14 cellular contexts compared by ENCODE assay signal in genomic region chr14:23147676-23148075, GRCh38. TPM values are rescaled to one million over a fixed set of nuclear protein-coding genes. Genes with fewer than 3 reads are reported as not detected.
DNase-seq lines count a peak whose midpoint lies in the region; ATAC-seq and TF ChIP-seq lines count a peak whose summit lies in the region.
"Had no signal": no experiment of that assay in that cellular context is flagged by ENCODE, and none has a peak within 500 bp of the region (broad histone marks: within the 10 kb centered on the region; RNA-seq: fewer than 3 reads in every experiment).

No MANE protein-coding gene starts in this region.

- H3K27ac ChIP-seq in AG04450 (ENCODE audit: low read depth, low read length), result no peak overlapping the region

- H3K4me3 ChIP-seq in AG04450 (ENCODE audit: low read depth, low read length), result no peak overlapping the region
- H3K4me3 ChIP-seq in epithelial cell of esophagus (ENCODE audit: low read length), result no peak overlapping the region
- H3K4me3 ChIP-seq: mucosa of descending colon, Peyer's patch had no signal

- no peaks in the 10 kb centered on the region for H3K9me3 ChIP-seq in AG04450 (ENCODE audit: control insufficient read depth, insufficient read depth, low read length)
- H3K9me3 ChIP-seq: mucosa of descending colon, Peyer's patch had no signal

- CTCF ChIA-PET in AG04450 (lab: Charles Lee), result interaction anchor here (1.6 kb wide), 1 partner anchor 39 kb away, joined by 4 read pairs; no protein-coding TSS in a partner anchor

- H3K27me3 ChIP-seq in AG04450 (ENCODE audit: control insufficient read depth, insufficient read depth, low read length), result peaks cover 17% of the 10 kb centered on the region
- H3K27me3 ChIP-seq: Peyer's patch had no signal

- peak; percentile 27 for DNase-seq in AG04450 (ENCODE audit: low read depth, low spot score)
- DNase-seq in NCI-H226, result peak; percentile 82
- DNase-seq in epithelial cell of esophagus (ENCODE audit: low read depth), result peak; percentile 86
- no peak for DNase-seq in omental fat pad (ENCODE audit: low spot score)
- no peak for DNase-seq in HT-29 (ENCODE audit: low spot score)
- DNase-seq in 8988T, result no peak
- DNase-seq in activated CD4-positive, alpha-beta T cell treated with anti-CD3 and anti-CD28 coated beads, Interleukin-2, amount 50 U/mL, for 1 hour, result no peak
- DNase-seq in stimulated activated CD4-positive, alpha-beta T cell treated with anti-CD3 and anti-CD28 coated beads, Interleukin-15, amount 100 ng/mL, for 24 hours, result no peak
- DNase-seq: activated T-cell treated with anti-CD3 and anti-CD28 coated beads, Interleukin-2, amount 50 U/mL, for 48 hours; mucosa of descending colon; NCI-H2107; Peyer's patch had no signal

- TF ChIP-seq CTCF in AG04450 (IDR thresholded peaks at IDR 0.05; ENCODE audit: low read depth, low read length), result no peak
- TF ChIP-seq CTCF in epithelial cell of esophagus (IDR thresholded peaks at IDR 0.05; ENCODE audit: insufficient read depth, low read depth, low read length, missing control alignments), result no peak
- TF ChIP-seq CTCF in omental fat pad (IDR thresholded peaks at IDR 0.05), result no peak

- peak; percentile 49 for ATAC-seq in omental fat pad (ENCODE audit: low FRiP score)
- ATAC-seq: HepG2, mucosa of descending colon had no signal

- POLR2A ChIA-PET in AG04450 (lab: Yijun Ruan, JAX), result no interaction called here

RNA-seq across cellular contexts. Expression of gene CEBPE, which starts 28.6 kb away (rescaled TPM):
- polyA plus RNA-seq in AG04450 (2011; rRNA removed), result not detected in 2 replicates
- polyA minus RNA-seq in AG04450 (2011; rRNA and poly(A)+ RNA removed), result not detected in 2 replicates
- total RNA-seq in omental fat pad, result 1 to 10 TPM in 1 of 4 donors, under 1 TPM in 2, not detected in 1; 0.36 to 2.7 (median 0.37) TPM
- total RNA-seq in HT-29 (2014; rRNA removed; shearing (Covaris generic)), result not detected in 2 replicates
- total RNA-seq: chondrocyte, mucosa of descending colon, Peyer's patch had no signal

RNA-seq across cellular contexts. Expression of gene SLC7A8, which starts 35.8 kb away (rescaled TPM):
- polyA plus RNA-seq in AG04450 (2011; rRNA removed), result 0.78 and 1.4 TPM in 2 replicates
- 0.74 and 1.8 TPM in 2 replicates for polyA minus RNA-seq in AG04450 (2011; rRNA and poly(A)+ RNA removed)
- total RNA-seq in omental fat pad, result 100 to 1,000 TPM in 1 of 4 donors, 10 to 100 TPM in 3; 40.2 to 106 (median 92.1) TPM
- total RNA-seq in HT-29 (2014; rRNA removed; shearing (Covaris generic)), result 0.03 and 0.23 TPM in 2 replicates
- total RNA-seq: HepG2 had no signal

RNA-seq across cellular contexts. Expression of gene CIROP, which starts 42.9 kb away (rescaled TPM):
- polyA plus RNA-seq in AG04450 (2011; rRNA removed), result 0.07 and 0.12 TPM in 2 replicates
- 0.13 TPM in 1 of 2 replicates, not detected in the other for polyA minus RNA-seq in AG04450 (2011; rRNA and poly(A)+ RNA removed)
- total RNA-seq in omental fat pad, result under 1 TPM in 1 of 4 donors, not detected in 3; 0.25 TPM
- total RNA-seq in HT-29 (2014; rRNA removed; shearing (Covaris generic)), result not detected in 2 replicates
- total RNA-seq: chondrocyte, HepG2, Peyer's patch had no signal

RNA-seq across cellular contexts. Expression of gene C14orf119, which starts 52.4 kb away (rescaled TPM):
- polyA plus RNA-seq in AG04450 (2011; rRNA removed), result 119 and 128 TPM in 2 replicates
- 89.5 and 94.1 TPM in 2 replicates for polyA minus RNA-seq in AG04450 (2011; rRNA and poly(A)+ RNA removed)
- total RNA-seq in omental fat pad, result 10 to 100 TPM; 39.2 to 46.7 (median 43.6) TPM
- total RNA-seq in HT-29 (2014; rRNA removed; shearing (Covaris generic)), result 31.4 and 36.3 TPM in 2 replicates

RNA-seq across cellular contexts. Expression of gene ACIN1, which starts 52.7 kb away (rescaled TPM):
- 158 and 173 TPM in 2 replicates for polyA plus RNA-seq in AG04450 (2011; rRNA removed)
- polyA minus RNA-seq in AG04450 (2011; rRNA and poly(A)+ RNA removed), result 136 and 143 TPM in 2 replicates
- 100 to 1,000 TPM in 3 of 4 donors, 10 to 100 TPM in 1; 85.6 to 143 (median 120) TPM for total RNA-seq in omental fat pad
- 59.1 and 64.4 TPM in 2 replicates for total RNA-seq in HT-29 (2014; rRNA removed; shearing (Covaris generic))

Comparison
In these comparisons a context has a peak if more than half of its experiments do, and no peak if none do; other contexts are left out.
1. DNase-seq: peak in AG04450 (single experiment), NCI-H226 (single experiment) and epithelial cell of esophagus (single experiment); none in omental fat pad (single experiment), HT-29 (single experiment), 8988T (single experiment), activated CD4-positive, alpha-beta T cell treated with anti-CD3 and anti-CD28 coated beads, Interleukin-2, amount 50 U/mL, for 1 hour (single experiment) and stimulated activated CD4-positive, alpha-beta T cell treated with anti-CD3 and anti-CD28 coated beads, Interleukin-15, amount 100 ng/mL, for 24 hours (single experiment).
2. RNA of gene SLC7A8, which starts 35.8 kb away (total RNA-seq): 40.2 to 106 TPM in omental fat pad; 0.03 to 0.23 TPM in HT-29; every median in the first group is over 10 times any median in the second.